ENCODE assay signal across 26 cellular contexts in genomic region chr12:41683023-41683422, GRCh38.
A peak's percentile ranks its signal among the peaks of the same experiment; 100 is the strongest.
DNase-seq lines count a peak whose midpoint lies in the region; ATAC-seq and TF ChIP-seq lines count a peak whose summit lies in the region.
"Had no signal": no experiment of that assay in that cellular context is flagged by ENCODE, and none has a peak within 500 bp of the region (broad histone marks: within the 10 kb centered on the region; RNA-seq: fewer than 3 reads in every experiment).

No MANE protein-coding gene starts in this region.

- H4K20me1 ChIP-seq in MM.1S (ENCODE audit: insufficient read depth, low read length): no peaks in the 10 kb centered on the region

- H3F3A ChIP-seq in MM.1S (ENCODE audit: insufficient read depth, low read length): no peaks in the 10 kb centered on the region

- H3K4me3 ChIP-seq in MM.1S (ENCODE audit: low read length): no peak overlapping the region
- H3K4me3 ChIP-seq: GM23248, heart left ventricle, ovary, sigmoid colon, upper lobe of left lung had no signal

- H3K9me3 ChIP-seq in MM.1S (replicated peaks; ENCODE audit: insufficient read depth, low read length): no peaks in the 10 kb centered on the region
- H3K9me3 ChIP-seq: heart left ventricle, ovary, sigmoid colon, upper lobe of left lung had no signal

- H3K9me2 ChIP-seq in MM.1S (replicated peaks; ENCODE audit: insufficient read depth, low read length): no peaks in the 10 kb centered on the region

- no peaks in the 10 kb centered on the region for H3K36me3 ChIP-seq in MM.1S (replicated peaks; ENCODE audit: insufficient read depth, low read length)
- H3K36me3 ChIP-seq: heart left ventricle, ovary, sigmoid colon, upper lobe of left lung had no signal

- no peak overlapping the region for H3K9ac ChIP-seq in MM.1S (ENCODE audit: low read length)
- H3K9ac ChIP-seq: GM23248 had no signal

- 0 out of 2 replicates have a peak overlapping the region, but pooled peaks have one; percentile 10 for H3K4me2 ChIP-seq in MM.1S (ENCODE audit: low read depth, low read length)

- H3K27ac ChIP-seq in MM.1S (ENCODE audit: low read length): peak overlapping the region; percentile 31; the same call in 1 of the 2 replicates
- H3K27ac ChIP-seq: C4-2B, GM23248, heart left ventricle, ovary, sigmoid colon, upper lobe of left lung, VCaP had no signal

- DNase-seq in MM.1S: peak; percentile 55
- no peak for DNase-seq in retina
- no peak for DNase-seq in UCSD-AML1 (lab: John Stamatoyannopoulos, UW; ENCODE audit: unreplicated experiment)
- no peak for DNase-seq in dermis blood vessel endothelial cell
- no peak for DNase-seq in CD1c-positive myeloid dendritic cell (ENCODE audit: extremely low spot score)
- DNase-seq: activated CD4-positive, alpha-beta T cell treated with anti-CD3 and anti-CD28 coated beads, Interleukin-2, amount 50 U/mL, for 48 hours; activated naive CD4-positive, alpha-beta T cell treated with anti-CD3 and anti-CD28 coated beads, Interleukin-2, amount 50 U/mL, for 16 hours; activated T-cell treated with anti-CD3 and anti-CD28 coated beads, Interleukin-2, amount 50 U/mL, for 24 hours; DMS153; GM23248; heart left ventricle; left ventricle myocardium superior; NCI-H1048; NCI-H2029 treated with DMSO at 0.1 percent for 48 hours; NCI-H510A treated with DMSO at 0.1 percent for 48 hours; ovary; Right ventricle myocardium superior; sigmoid colon; stimulated activated naive CD8-positive, alpha-beta T cell treated with anti-CD3 and anti-CD28 coated beads, Interleukin-15, amount 100 ng/mL, for 72 hours; T-helper 1 cell; upper lobe of left lung had no signal

- ATAC-seq in GM18520 (IDR thresholded peaks at IDR 0.05; ENCODE audit: unreplicated experiment) (peak; percentile 66), GM21367 (IDR thresholded peaks at IDR 0.05; ENCODE audit: unreplicated experiment) (peak; percentile 76), HG02943 (IDR thresholded peaks at IDR 0.05; ENCODE audit: low read depth, unreplicated experiment) (peak; percentile 74)
- ATAC-seq: heart left ventricle; left ventricle myocardium superior; stimulated activated naive CD8-positive, alpha-beta T cell treated with anti-CD3 and anti-CD28 coated beads, Interleukin-15, amount 100 ng/mL, for 72 hours had no signal

- no peak for TF ChIP-seq CTCF in MM.1S (IDR thresholded peaks at IDR 0.05; ENCODE audit: low read length)

- H3K4me1 ChIP-seq in MM.1S (ENCODE audit: low read length): peaks cover 14% of the 10 kb centered on the region; the same call in 1 of the 2 replicates
- H3K4me1 ChIP-seq: heart left ventricle, sigmoid colon, upper lobe of left lung had no signal

- no peaks in the 10 kb centered on the region for H3K79me2 ChIP-seq in MM.1S (ENCODE audit: low read length)

- no peaks in the 10 kb centered on the region for H3K27me3 ChIP-seq in MM.1S (replicated peaks; ENCODE audit: insufficient read depth, low read length)
- H3K27me3 ChIP-seq: heart left ventricle, ovary, sigmoid colon, upper lobe of left lung had no signal

- no peak overlapping the region for H2AFZ ChIP-seq in MM.1S (ENCODE audit: low read length)
- H2AFZ ChIP-seq: GM23248 had no signal
